In the genomic region with DNA sequence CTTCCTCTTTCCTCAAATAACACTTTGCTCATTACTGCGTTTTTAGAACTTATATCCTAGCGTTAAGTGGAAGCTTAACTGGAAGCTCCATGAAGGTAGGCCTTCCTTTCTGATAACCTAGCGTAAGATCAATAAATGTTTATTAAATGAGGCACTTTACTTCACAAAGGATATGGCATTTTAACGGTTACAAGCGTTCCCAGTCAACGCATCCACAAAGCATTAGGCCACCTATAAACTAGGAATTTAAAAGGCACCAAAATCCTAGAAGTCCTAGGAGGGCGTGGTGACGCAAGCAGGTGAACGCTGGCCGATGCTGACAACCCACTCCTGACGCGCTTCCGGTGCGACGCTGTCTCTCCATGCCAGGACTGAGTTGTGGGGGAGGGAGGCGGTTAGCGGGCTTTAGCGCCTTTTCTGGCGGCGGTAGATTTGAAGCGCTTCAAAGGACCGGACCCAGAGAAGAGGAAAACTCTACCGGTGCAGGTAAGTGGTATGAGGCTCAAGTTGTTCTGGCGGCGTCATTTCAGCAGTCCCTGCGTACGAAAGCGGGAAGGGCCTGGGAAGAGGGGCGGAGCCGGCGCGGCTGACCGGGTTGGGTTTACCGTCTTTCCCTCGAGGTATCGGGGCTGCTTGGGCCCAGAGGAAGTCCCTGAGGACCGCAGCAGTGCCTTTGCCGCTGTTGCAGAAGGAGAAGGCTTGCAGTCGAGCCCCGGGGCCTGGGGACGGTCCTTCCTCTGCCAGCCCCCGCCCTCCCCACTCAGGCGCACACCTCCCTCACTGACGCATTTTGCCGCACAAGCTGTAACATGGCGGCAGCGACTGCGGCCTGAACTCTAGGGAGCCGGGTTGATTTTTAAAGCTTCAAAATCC, we compare ENCODE assay signal across 8 cellular contexts. TPM values are rescaled to one million over a fixed set of nuclear protein-coding genes. Genes with fewer than 3 reads are reported as not detected.
DNase-seq lines count a peak whose midpoint lies in the region; ATAC-seq and TF ChIP-seq lines count a peak whose summit lies in the region.

A gene (plus strand): TSS at position 347 of the 873 bp plus-strand sequence. CDS start 19,691 bp downstream, outside the sequence.

- H3K4me1 Mint-ChIP-seq in nephron, result peaks cover 18% of the 10 kb centered on the region
- H3K4me1 Mint-ChIP-seq in stimulated activated naive CD8-positive, alpha-beta T cell treated with anti-CD3 and anti-CD28 coated beads, Interleukin-15, Interleukin-2, amounts not matched to agents 100 ng/mL and 50 ng/mL, for 24 hours (ENCODE audit: low read depth), result peaks cover 37% of the 10 kb centered on the region

- DNase-seq in DND-41 (peak; percentile 89), Karpas-422 (peak; percentile 98), RWPE2 (ENCODE audit: low spot score) (peak; percentile 78), fibroblast of the aortic adventitia (ENCODE audit: low read depth) (peak; percentile 92)
- DNase-seq in activated T-helper 9 cell treated with anti-CD3 and anti-CD28 coated beads, Interleukin-2, amount 50 U/mL, for 16 hours (ENCODE audit: low read depth), result peak; percentile 76

- H3K27ac ChIP-seq in DND-41 (ENCODE audit: low read length) (peak within 1 kb of the TSS; percentile 95), Karpas-422 (ENCODE audit: low read length) (peak within 1 kb of the TSS; percentile 85), RWPE2 (ENCODE audit: poor library complexity, severe bottlenecking) (peak within 1 kb of the TSS; percentile 83)

- H3K79me2 ChIP-seq in DND-41 (ENCODE audit: insufficient read depth, low read length) (peaks cover 53% of the 10 kb centered on the region), Karpas-422 (ENCODE audit: low read length) (peaks cover 45% of the 10 kb centered on the region)

- H4K20me1 ChIP-seq in DND-41 (ENCODE audit: insufficient read depth, low read length), result peaks cover 29% of the 10 kb centered on the region; the same call in 1 of the 2 replicates
- 0 out of 2 replicates have a peak, but pooled peaks cover 8% of the 10 kb centered on the region for H4K20me1 ChIP-seq in Karpas-422 (ENCODE audit: insufficient read depth, low read depth, low read length)

- TF ChIP-seq CTCF in DND-41 (IDR thresholded peaks at IDR 0.05; ENCODE audit: borderline replicate concordance, extremely low read depth, low read length, poor library complexity, severe bottlenecking), result no peak
- no peak for TF ChIP-seq CTCF in RWPE2 (IDR thresholded peaks at IDR 0.05; ENCODE audit: poor library complexity, severe bottlenecking)
- TF ChIP-seq CTCF in fibroblast of the aortic adventitia (IDR thresholded peaks at IDR 0.05; ENCODE audit: insufficient read depth, low read length), result no peak
- no peak for TF ChIP-seq CTCF in nephron (IDR thresholded peaks at IDR 0.05; ENCODE audit: unreplicated experiment in 3 of 3)

- peaks cover 33% of the 10 kb centered on the region for H3K4me1 ChIP-seq in DND-41 (ENCODE audit: insufficient read depth, low read length)
- H3K4me1 ChIP-seq in Karpas-422 (ENCODE audit: low read length), result peaks cover 14% of the 10 kb centered on the region
- peaks cover 7% of the 10 kb centered on the region for H3K4me1 ChIP-seq in RWPE2 (ENCODE audit: insufficient read depth, poor library complexity, severe bottlenecking)

- no peaks in the 10 kb centered on the region for H3K36me3 ChIP-seq in DND-41 (ENCODE audit: insufficient read depth, low read length)
- H3K36me3 ChIP-seq in Karpas-422 (ENCODE audit: insufficient read depth, low read length), result no peaks in the 10 kb centered on the region
- peaks cover 5% of the 10 kb centered on the region; the same call in 1 of the 2 replicates for H3K36me3 ChIP-seq in RWPE2 (ENCODE audit: low read depth)

- H3K27me3 ChIP-seq in DND-41 (ENCODE audit: insufficient read depth, low read length, poor library complexity) (no peaks in the 10 kb centered on the region), Karpas-422 (ENCODE audit: low read length) (no peaks in the 10 kb centered on the region), RWPE2 (ENCODE audit: insufficient read depth, poor library complexity, severe bottlenecking) (no peaks in the 10 kb centered on the region)

- H3K27ac Mint-ChIP-seq in nephron, result peak within 1 kb of the TSS; percentile 96 to 100 (median 100)
- H3K27ac Mint-ChIP-seq in stimulated activated naive CD8-positive, alpha-beta T cell treated with anti-CD3 and anti-CD28 coated beads, Interleukin-15, Interleukin-2, amounts not matched to agents 100 ng/mL and 50 ng/mL, for 24 hours, result peak within 1 kb of the TSS; percentile 99

- H3K9me3 Mint-ChIP-seq in nephron, result peaks cover 6% of the 10 kb centered on the region
- H3K9me3 Mint-ChIP-seq in stimulated activated naive CD8-positive, alpha-beta T cell treated with anti-CD3 and anti-CD28 coated beads, Interleukin-15, Interleukin-2, amounts not matched to agents 100 ng/mL and 50 ng/mL, for 24 hours, result peaks cover 4% of the 10 kb centered on the region

- peak within 1 kb of the TSS; percentile 99 to 100 (median 100) for H3K4me3 Mint-ChIP-seq in nephron
- H3K4me3 Mint-ChIP-seq in stimulated activated naive CD8-positive, alpha-beta T cell treated with anti-CD3 and anti-CD28 coated beads, Interleukin-15, Interleukin-2, amounts not matched to agents 100 ng/mL and 50 ng/mL, for 24 hours, result peak within 1 kb of the TSS; percentile 99

- H3K9me3 ChIP-seq in DND-41 (ENCODE audit: insufficient read depth, low read length, severe bottlenecking), result no peaks in the 10 kb centered on the region
- no peaks in the 10 kb centered on the region for H3K9me3 ChIP-seq in Karpas-422 (ENCODE audit: low read length)
- H3K9me3 ChIP-seq in RWPE2 (ENCODE audit: severe bottlenecking), result no peaks in the 10 kb centered on the region

- H3K4me2 ChIP-seq in DND-41 (ENCODE audit: insufficient read depth, low read length) (peak within 1 kb of the TSS; percentile 68), Karpas-422 (ENCODE audit: low read depth, low read length, poor library complexity, severe bottlenecking) (peak within 1 kb of the TSS; percentile 78)

- H3K36me3 Mint-ChIP-seq in nephron (ENCODE audit: low read depth), result peaks cover 14% of the 10 kb centered on the region
- peaks cover 25% of the 10 kb centered on the region for H3K36me3 Mint-ChIP-seq in stimulated activated naive CD8-positive, alpha-beta T cell treated with anti-CD3 and anti-CD28 coated beads, Interleukin-15, Interleukin-2, amounts not matched to agents 100 ng/mL and 50 ng/mL, for 24 hours (ENCODE audit: low read depth)

- H3K4me3 ChIP-seq in DND-41 (ENCODE audit: low read depth in 1 of 2, low read length in 2 of 2) (peak within 1 kb of the TSS; percentile 79 to 89), Karpas-422 (ENCODE audit: low read length) (peak within 1 kb of the TSS; percentile 81), RWPE2 (ENCODE audit: severe bottlenecking) (peak within 1 kb of the TSS; percentile 78), fibroblast of the aortic adventitia (ENCODE audit: low read depth, low read length) (peak within 1 kb of the TSS; percentile 95)

- H3K9ac ChIP-seq in DND-41 (ENCODE audit: low read depth, low read length) (peak within 1 kb of the TSS; percentile 80), Karpas-422 (ENCODE audit: low read length) (peak within 1 kb of the TSS; percentile 77)

- peaks cover 3% of the 10 kb centered on the region for H3K27me3 Mint-ChIP-seq in nephron (ENCODE audit: low read depth)
- no peaks in the 10 kb centered on the region for H3K27me3 Mint-ChIP-seq in stimulated activated naive CD8-positive, alpha-beta T cell treated with anti-CD3 and anti-CD28 coated beads, Interleukin-15, Interleukin-2, amounts not matched to agents 100 ng/mL and 50 ng/mL, for 24 hours

- ATAC-seq in DND-41 (ENCODE audit: insufficient read depth, low read depth) (peak; percentile 90), GM21825 (IDR thresholded peaks at IDR 0.05; ENCODE audit: unreplicated experiment) (peak; percentile 89), RWPE2 (ENCODE audit: low read depth) (peak; percentile 93)

- H3K9me2 ChIP-seq in Karpas-422 (replicated peaks; ENCODE audit: insufficient read depth, low read length), result no peaks in the 10 kb centered on the region

- H2AFZ ChIP-seq in DND-41 (ENCODE audit: low read depth, low read length), result peak within 1 kb of the TSS; percentile 79
- H2AFZ ChIP-seq in Karpas-422 (ENCODE audit: low read length), result peak within 1 kb of the TSS; percentile 45

RNA-seq across cellular contexts. Expression of the gene that starts here (rescaled TPM):
- 25.0 and 37.5 TPM in 2 replicates for total RNA-seq in Karpas-422 (2014; rRNA removed; shearing (Covaris generic); ENCODE audit: low replicate concordance)
- 43.5 and 43.7 TPM in 2 replicates for total RNA-seq in fibroblast of the aortic adventitia (ENCODE audit: low replicate concordance)

Comparison
In these comparisons a context has a peak if more than half of its experiments do, and no peak if none do; other contexts are left out.
1. Peak in every context shown above with its lines: DNase-seq, ATAC-seq, H3K4me3 ChIP-seq and H3K27ac ChIP-seq.